Comparison of ENCODE assay signal across 8 cellular contexts in genomic region chr20:6828794-6829423, GRCh38.
DNase-seq lines count a peak whose midpoint lies in the region; ATAC-seq and TF ChIP-seq lines count a peak whose summit lies in the region.

No MANE protein-coding gene starts in this region.

- H3K4me2 ChIP-seq in OCI-LY1 (ENCODE audit: low read length): no peak overlapping the region

- H3K27ac ChIP-seq in OCI-LY1 (ENCODE audit: low read depth, low read length, poor library complexity, severe bottlenecking) (no peak overlapping the region), spleen (no peak overlapping the region)

- H2AFZ ChIP-seq in OCI-LY1 (ENCODE audit: low read length): no peak overlapping the region

- no peaks in the 10 kb centered on the region for H3K4me1 Mint-ChIP-seq in activated CD4-positive, alpha-beta T cell treated with anti-CD3 and anti-CD28 coated beads, Interleukin-2, amount 10 ng/mL, durations not matched to agents 24 days and 14 days
- H3K4me1 Mint-ChIP-seq in brain (peaks cover 6% of the 10 kb centered on the region), immature natural killer cell (no peaks in the 10 kb centered on the region)

- no peaks in the 10 kb centered on the region for H3K27me3 Mint-ChIP-seq in activated CD4-positive, alpha-beta T cell treated with anti-CD3 and anti-CD28 coated beads, Interleukin-2, amount 10 ng/mL, durations not matched to agents 24 days and 14 days
- H3K27me3 Mint-ChIP-seq in brain (peaks cover 5% of the 10 kb centered on the region), immature natural killer cell (ENCODE audit: low read depth in 3 of 3) (peaks cover 0 to 4% (median 2%) of the 10 kb centered on the region in 3 donors)

- DNase-seq in activated CD4-positive, alpha-beta T cell treated with anti-CD3 and anti-CD28 coated beads, Interleukin-2, amount 10 ng/mL, durations not matched to agents 24 days and 14 days: peak; percentile 76
- DNase-seq in activated CD4-positive, alpha-beta T cell treated with anti-CD3 and anti-CD28 coated beads for 1 hour: no peak
- DNase-seq in HuH-7 (ENCODE audit: low spot score) (peak; percentile 77), immature natural killer cell (peak; percentile 1 to 6 (median 6)), spleen (no peak)

- H4K20me1 ChIP-seq in OCI-LY1 (ENCODE audit: insufficient read depth, low read length): no peaks in the 10 kb centered on the region

- no peak for TF ChIP-seq POLR2A in spleen (IDR thresholded peaks at IDR 0.05)

- H3K36me3 ChIP-seq in OCI-LY1 (ENCODE audit: insufficient read depth, low read length) (no peaks in the 10 kb centered on the region), spleen (no peaks in the 10 kb centered on the region)

- no peaks in the 10 kb centered on the region for H3K9me3 ChIP-seq in OCI-LY1 (ENCODE audit: low read length)
- H3K9me3 ChIP-seq in spleen: no peaks in the 10 kb centered on the region

- no peaks in the 10 kb centered on the region for H3K4me1 ChIP-seq in OCI-LY1 (ENCODE audit: insufficient read depth, low read length, severe bottlenecking)
- H3K4me1 ChIP-seq in spleen: peaks cover 0 to 8% (median 0%) of the 10 kb centered on the region in 6 donors

- H3K4me3 Mint-ChIP-seq in activated CD4-positive, alpha-beta T cell treated with anti-CD3 and anti-CD28 coated beads, Interleukin-2, amount 10 ng/mL, durations not matched to agents 24 days and 14 days: no peak overlapping the region
- H3K4me3 Mint-ChIP-seq in brain (no peak overlapping the region), immature natural killer cell (no peak overlapping the region)

- no peak overlapping the region for H3K27ac Mint-ChIP-seq in activated CD4-positive, alpha-beta T cell treated with anti-CD3 and anti-CD28 coated beads, Interleukin-2, amount 10 ng/mL, durations not matched to agents 24 days and 14 days
- H3K27ac Mint-ChIP-seq in brain: no peak overlapping the region
- H3K27ac Mint-ChIP-seq in immature natural killer cell: no peak overlapping the region

- no peaks in the 10 kb centered on the region for H3K36me3 Mint-ChIP-seq in activated CD4-positive, alpha-beta T cell treated with anti-CD3 and anti-CD28 coated beads, Interleukin-2, amount 10 ng/mL, durations not matched to agents 24 days and 14 days (ENCODE audit: low read depth)
- H3K36me3 Mint-ChIP-seq in brain (no peaks in the 10 kb centered on the region), immature natural killer cell (no peaks in the 10 kb centered on the region)

- no peaks in the 10 kb centered on the region for H3K9me2 ChIP-seq in OCI-LY1 (ENCODE audit: low read depth, low read length)

- ATAC-seq in GM21825 (IDR thresholded peaks at IDR 0.05; ENCODE audit: unreplicated experiment): peak; percentile 90

- H3K4me3 ChIP-seq in OCI-LY1 (ENCODE audit: low read depth, low read length, poor library complexity, severe bottlenecking) (no peak overlapping the region), spleen (no peak overlapping the region)

- H3K9me3 Mint-ChIP-seq in activated CD4-positive, alpha-beta T cell treated with anti-CD3 and anti-CD28 coated beads, Interleukin-2, amount 10 ng/mL, durations not matched to agents 24 days and 14 days: no peaks in the 10 kb centered on the region
- H3K9me3 Mint-ChIP-seq in brain (no peaks in the 10 kb centered on the region), immature natural killer cell (peaks cover 0 to 3% (median 0%) of the 10 kb centered on the region in 6 donors)

- H3K27me3 ChIP-seq in OCI-LY1 (ENCODE audit: insufficient read depth, low read length) (no peaks in the 10 kb centered on the region), spleen (replicated peaks in 1 of 7) (no peaks in the 10 kb centered on the region)

- H3K79me2 ChIP-seq in OCI-LY1 (ENCODE audit: insufficient read depth, low read length): no peaks in the 10 kb centered on the region

- TF ChIP-seq CTCF in OCI-LY1 (IDR thresholded peaks at IDR 0.05; ENCODE audit: low read length): peak; percentile 72; the same call in 1 of the 2 replicates
- TF ChIP-seq CTCF in brain (conservative IDR thresholded peaks at IDR 0.05): peak; percentile 66 to 81
- TF ChIP-seq CTCF in spleen (IDR thresholded peaks at IDR 0.05 in 8 of 11, conservative IDR thresholded peaks at IDR 0.05 in 3 of 11): peak in 10 of 11 experiments; percentile 8 to 71 (median 60)

- H3K9ac ChIP-seq in OCI-LY1 (ENCODE audit: low read length): no peak overlapping the region

- intact Hi-C loops in activated CD4-positive, alpha-beta T cell treated with anti-CD3 and anti-CD28 coated beads, Interleukin-2, amount 10 ng/mL, durations not matched to agents 24 days and 14 days (cut with micrococcal nuclease): loop anchor here (5.0 kb wide), 1 partner anchor 1028 kb away; no protein-coding TSS in a partner anchor
- intact Hi-C loops in spleen (cut with DNase I; ENCODE audit: low total_unique reads): loop anchor here (5.0 to 10.0 kb wide), 2 partner anchors 254 to 1028 kb away; no protein-coding TSS in a partner anchor

- H3F3A ChIP-seq in OCI-LY1 (ENCODE audit: insufficient read depth, low read length): no peaks in the 10 kb centered on the region

- WGBS in spleen, 5 donors: 0 to 4% (median 0%) methylated on average over 1 of the region's 1 CpG

Comparison
In these comparisons a context has a peak if more than half of its experiments do, and no peak if none do; other contexts are left out.
1. DNase-seq: peak in activated CD4-positive, alpha-beta T cell treated with anti-CD3 and anti-CD28 coated beads, Interleukin-2, amount 10 ng/mL, durations not matched to agents 24 days and 14 days (single experiment), HuH-7 (single experiment) and immature natural killer cell (3 of 3); none in activated CD4-positive, alpha-beta T cell treated with anti-CD3 and anti-CD28 coated beads for 1 hour (single experiment) and spleen (single experiment).
2. Peak in every context shown above with its lines, with median percentiles within 50 percentile points of each other: CTCF ChIP-seq.